In the genomic region with DNA sequence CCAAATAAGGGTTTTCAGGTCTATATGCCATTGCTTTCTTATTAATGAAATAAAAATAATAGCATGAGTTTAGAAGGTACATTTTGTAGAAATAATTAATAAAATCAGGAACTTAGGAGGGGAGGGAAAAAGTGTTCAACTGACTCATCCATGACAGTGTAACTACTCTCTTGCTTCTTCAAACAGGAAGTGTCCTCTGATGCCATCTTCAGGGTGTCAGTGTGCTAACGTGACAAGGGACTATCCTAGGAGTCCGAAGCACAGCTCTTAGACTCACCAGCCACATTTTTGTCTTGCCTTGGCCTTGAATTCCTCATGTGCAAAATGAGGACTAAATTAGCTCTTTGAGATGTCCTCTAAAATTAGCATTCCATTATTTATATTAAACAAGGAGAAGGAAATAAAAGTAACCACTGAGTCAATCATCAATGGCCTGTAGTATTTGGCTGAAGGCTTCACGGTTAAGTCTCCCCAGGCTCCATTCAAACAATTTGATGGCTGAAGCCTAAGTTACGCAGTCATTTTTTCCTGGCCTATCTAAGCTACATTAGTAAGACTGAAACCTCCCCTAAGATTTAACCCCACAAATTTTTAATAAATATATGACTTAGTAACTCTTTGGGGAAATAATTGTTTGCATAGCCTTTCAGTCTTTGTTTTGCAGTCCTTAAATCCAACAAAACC, we compare ENCODE assay signal across 9 cellular contexts.
DNase-seq lines count a peak whose midpoint lies in the region; TF ChIP-seq lines count a peak whose summit lies in the region.
"Had no signal": no experiment of that assay in that cellular context is flagged by ENCODE, and none has a peak within 500 bp of the region (broad histone marks: within the 10 kb centered on the region; RNA-seq: fewer than 3 reads in every experiment).

No MANE protein-coding gene starts in this region.

- peaks cover 19% of the 10 kb centered on the region for H3K4me1 Mint-ChIP-seq in HFFc6 (ENCODE audit: low read depth)

- no peak overlapping the region for H2AFZ ChIP-seq in mesenchymal stem cell (ENCODE audit: low read depth, low read length)

- H3K36me3 Mint-ChIP-seq in HFFc6 (ENCODE audit: low read depth), result peaks cover 1% of the 10 kb centered on the region; the same call in 1 of the 2 replicates

- no peak overlapping the region for H3K9ac ChIP-seq in mesenchymal stem cell (ENCODE audit: low read length)

- peaks cover 6% of the 10 kb centered on the region for H3K79me1 ChIP-seq in mesenchymal stem cell (replicated peaks; ENCODE audit: low read length, poor library complexity, severe bottlenecking)

- no peak overlapping the region for H2BK15ac ChIP-seq in mesenchymal stem cell (ENCODE audit: low read depth, poor library complexity, severe bottlenecking)

- H2BK120ac ChIP-seq in mesenchymal stem cell (ENCODE audit: low read depth, low read length), result no peak overlapping the region

- no peak overlapping the region for H3K4me3 ChIP-seq in mesenchymal stem cell (ENCODE audit: insufficient read depth in 1 of 2, low read depth in 1 of 2, low read length in 2 of 2)
- H3K4me3 ChIP-seq: upper lobe of left lung had no signal

- H3K27me3 Mint-ChIP-seq in HFFc6 (ENCODE audit: insufficient read depth), result no peaks in the 10 kb centered on the region; the same call in 1 of the 2 replicates

- H3K27ac Mint-ChIP-seq in HFFc6, result peak overlapping the region; percentile 83

- peak overlapping the region; percentile 26 for H3K4me3 Mint-ChIP-seq in HFFc6

- no peak overlapping the region for H4K8ac ChIP-seq in mesenchymal stem cell (ENCODE audit: low read length)

- H2BK12ac ChIP-seq in mesenchymal stem cell (ENCODE audit: low read length in 2 of 2), result no peak overlapping the region

- H3K4ac ChIP-seq in mesenchymal stem cell (ENCODE audit: low read depth in 1 of 2, low read length in 2 of 2), result no peak overlapping the region

- no peak overlapping the region for H4K91ac ChIP-seq in mesenchymal stem cell (ENCODE audit: low read length)

- H3K36me3 ChIP-seq in mesenchymal stem cell (ENCODE audit: control insufficient read depth in 1 of 2, insufficient read depth in 2 of 2, low read depth in 1 of 2, low read length in 2 of 2), result no peaks in the 10 kb centered on the region
- H3K36me3 ChIP-seq: upper lobe of left lung had no signal

- H3K9me3 Mint-ChIP-seq in HFFc6, result no peaks in the 10 kb centered on the region

- 62% methylated on average over 4 of the region's 4 CpGs for WGBS in mesenchymal stem cell

- no peak overlapping the region for H3K27ac ChIP-seq in mesenchymal stem cell (ENCODE audit: low read length, poor library complexity, severe bottlenecking)
- H3K27ac ChIP-seq: upper lobe of left lung had no signal

- no peak overlapping the region for H3K14ac ChIP-seq in mesenchymal stem cell (ENCODE audit: low read length in 2 of 2)

- peak; percentile 36; the same call in 1 of the 2 replicates for TF ChIP-seq CTCF in HFFc6 (IDR thresholded peaks at IDR 0.05)

- H2AK5ac ChIP-seq in mesenchymal stem cell (ENCODE audit: low read length, severe bottlenecking), result no peak overlapping the region

- H2BK5ac ChIP-seq in mesenchymal stem cell (ENCODE audit: low read depth, low read length, poor library complexity, severe bottlenecking), result no peak overlapping the region

- H3K27me3 ChIP-seq in mesenchymal stem cell (ENCODE audit: control insufficient read depth in 1 of 2, insufficient read depth in 1 of 2, low read length in 2 of 2), result no peaks in the 10 kb centered on the region
- H3K27me3 ChIP-seq: upper lobe of left lung had no signal

- H3K4me1 ChIP-seq in mesenchymal stem cell (ENCODE audit: control insufficient read depth, insufficient read depth, low read depth, low read length), result peaks cover 2% of the 10 kb centered on the region
- H3K4me1 ChIP-seq: upper lobe of left lung had no signal

- no peaks in the 10 kb centered on the region for H3K9me3 ChIP-seq in mesenchymal stem cell (ENCODE audit: control insufficient read depth, low read length)
- H3K9me3 ChIP-seq: upper lobe of left lung had no signal

- no peak overlapping the region for H3K18ac ChIP-seq in mesenchymal stem cell (ENCODE audit: low read depth in 1 of 2, low read length in 2 of 2)

- H3K23ac ChIP-seq in mesenchymal stem cell (ENCODE audit: low read length in 2 of 2), result no peak overlapping the region

- no peak overlapping the region for H3K4me2 ChIP-seq in mesenchymal stem cell (ENCODE audit: low read length, poor library complexity, severe bottlenecking)

- DNase-seq in ELR (ENCODE audit: low read depth) (peak; percentile 72), HFFc6 (peak; percentile 74), OCI-M1 (lab: John Stamatoyannopoulos, UW) (peak; percentile 86), mesenchymal stem cell (peak; percentile 47), GF-D8 (lab: John Stamatoyannopoulos, UW) (no peak), superior temporal gyrus (ENCODE audit: extremely low spot score) (no peak), NCI-H774 (lab: John Stamatoyannopoulos, UW) (no peak)
- no peak for DNase-seq in stimulated activated CD4-positive, alpha-beta T cell treated with anti-CD3 and anti-CD28 coated beads, Interleukin-2, amount 100 ng/mL, for 24 hours

Comparison
In these comparisons a context has a peak if more than half of its experiments do, and no peak if none do; other contexts are left out.
1. DNase-seq: peak in ELR (single experiment), HFFc6 (single experiment), OCI-M1 (single experiment) and mesenchymal stem cell (single experiment); none in GF-D8 (single experiment), superior temporal gyrus (single experiment), stimulated activated CD4-positive, alpha-beta T cell treated with anti-CD3 and anti-CD28 coated beads, Interleukin-2, amount 100 ng/mL, for 24 hours (0 of 2) and NCI-H774 (single experiment).